In the genomic region with DNA sequence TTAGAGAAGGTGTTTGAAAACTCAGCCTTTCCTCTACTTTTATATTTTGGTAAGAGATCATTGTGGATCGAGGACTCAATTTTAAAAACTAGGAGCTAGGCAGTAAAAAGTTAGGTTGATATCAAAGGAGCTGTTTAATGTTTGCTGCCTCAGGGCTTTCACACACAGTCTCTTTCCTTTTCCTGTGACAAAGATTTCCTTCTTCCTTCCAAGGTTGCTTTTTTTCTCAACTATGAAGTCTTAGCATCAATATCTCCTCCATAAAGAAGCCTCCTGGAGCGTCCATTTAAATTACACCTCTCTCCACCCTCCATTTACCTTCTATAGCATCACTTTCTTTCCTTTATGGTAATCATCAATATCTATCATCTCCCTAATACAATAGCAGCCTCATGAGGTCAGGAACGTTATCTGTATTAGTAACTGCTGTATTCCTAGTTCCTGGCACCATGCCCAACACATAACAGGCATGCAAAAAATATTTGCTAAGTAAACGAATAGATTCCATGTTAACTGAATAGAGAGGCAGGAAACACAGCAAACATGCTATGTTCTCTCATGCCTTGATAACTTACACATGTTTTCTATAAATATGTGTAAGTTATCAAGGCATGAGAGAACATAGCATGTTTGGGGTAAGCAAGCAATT, we compare ENCODE assay signal across 30 cellular contexts. TPM values are rescaled to one million over a fixed set of nuclear protein-coding genes. Genes with fewer than 3 reads are reported as not detected.
DNase-seq lines count a peak whose midpoint lies in the region; ATAC-seq, FAIRE-seq and TF ChIP-seq lines count a peak whose summit lies in the region.
"Had no signal": no experiment of that assay in that cellular context is flagged by ENCODE, and none has a peak within 500 bp of the region (broad histone marks: within the 10 kb centered on the region; RNA-seq: fewer than 3 reads in every experiment).

No MANE protein-coding gene starts in this region.

- peak; percentile 49 for FAIRE-seq in astrocyte (lab: Jason Lieb, UNC)
- FAIRE-seq: endometrium had no signal

- no peaks in the 10 kb centered on the region for H3K27me3 ChIP-seq in astrocyte (ENCODE audit: insufficient read depth, low read length)
- no peaks in the 10 kb centered on the region for H3K27me3 ChIP-seq in uterus
- H3K27me3 ChIP-seq: gastrocnemius medialis, testis had no signal

- H3K9me3 Mint-ChIP-seq in astrocyte (ENCODE audit: unreplicated experiment) = no peaks in the 10 kb centered on the region
- H3K9me3 Mint-ChIP-seq: activated naive CD8-positive, alpha-beta T cell treated with anti-CD3 and anti-CD28 coated beads, Interleukin-2, amount 50 U/mL, for 24 hours; CD4-positive, alpha-beta T cell had no signal

- intact Hi-C loops in uterus (cut with DNase I; ENCODE audit: low total_unique reads) = no loop called here

- ATAC-seq in GM21717 (IDR thresholded peaks at IDR 0.05; ENCODE audit: unreplicated experiment) (no peak), HG03378 (IDR thresholded peaks at IDR 0.05; ENCODE audit: unreplicated experiment) (no peak)
- ATAC-seq: activated CD8-positive, alpha-beta T cell treated with anti-CD3 and anti-CD28 coated beads, Interleukin-2, amount 10 ng/mL, durations not matched to agents 7 days and 5 days; activated naive CD8-positive, alpha-beta T cell treated with anti-CD3 and anti-CD28 coated beads, Interleukin-2, amount 50 U/mL, for 24 hours; gastrocnemius medialis; HCT116; lower lobe of right lung; T-cell had no signal

- H3K36me3 ChIP-seq in astrocyte (ENCODE audit: insufficient read depth, low read length) (no peaks in the 10 kb centered on the region), uterus (no peaks in the 10 kb centered on the region)
- H3K36me3 ChIP-seq: gastrocnemius medialis, lower lobe of right lung, prostate gland had no signal

- H2AFZ ChIP-seq in astrocyte (ENCODE audit: low read depth, low read length) = no peak overlapping the region

- H3K4me1 Mint-ChIP-seq in astrocyte (ENCODE audit: low read depth, unreplicated experiment) = peaks cover 2% of the 10 kb centered on the region
- H3K4me1 Mint-ChIP-seq: activated naive CD8-positive, alpha-beta T cell treated with anti-CD3 and anti-CD28 coated beads, Interleukin-2, amount 50 U/mL, for 24 hours; T-cell had no signal

- TF ChIP-seq POLR2A in uterus (IDR thresholded peaks at IDR 0.05) = no peak

- DNase-seq in AG10803 (ENCODE audit: low read depth) = peak; percentile 15
- DNase-seq in ELR (ENCODE audit: low read depth) = peak; percentile 54
- DNase-seq in astrocyte (ENCODE audit: low read depth) = no peak
- DNase-seq in fibroblast of pulmonary artery (ENCODE audit: low read depth) = peak; percentile 36
- DNase-seq in DMS153 (lab: John Stamatoyannopoulos, UW) = no peak
- no peak for DNase-seq in uterus
- DNase-seq: activated CD4-positive, CD25-positive, alpha-beta regulatory T cell treated with anti-CD3 and anti-CD28 coated beads, Interleukin-2, amount 50 U/mL, for 72 hours; activated CD8-positive, alpha-beta T cell treated with anti-CD3 and anti-CD28 coated beads, Interleukin-2, amount 10 ng/mL, durations not matched to agents 7 days and 5 days; activated gamma-delta T cell; activated naive CD8-positive, alpha-beta T cell treated with anti-CD3 and anti-CD28 coated beads, Interleukin-2, amount 50 U/mL, for 24 hours; CD4-positive, alpha-beta T cell; DMS 273 treated with DMSO at 0.1 percent for 48 hours; gastrocnemius medialis; islet precursor cell; KBM-7; lower lobe of right lung; NCI-H2081; NCI-H524; stimulated activated CD4-positive, alpha-beta T cell treated with anti-CD3 and anti-CD28 coated beads, Interleukin-2, amount 100 ng/mL, for 48 hours; stimulated activated naive CD4-positive, alpha-beta T cell; T-cell; testis had no signal

- no peak overlapping the region for H3K27ac Mint-ChIP-seq in astrocyte (ENCODE audit: unreplicated experiment)
- H3K27ac Mint-ChIP-seq: activated CD8-positive, alpha-beta T cell treated with anti-CD3 and anti-CD28 coated beads, Interleukin-2, amount 10 ng/mL, durations not matched to agents 7 days and 5 days; activated naive CD8-positive, alpha-beta T cell treated with anti-CD3 and anti-CD28 coated beads, Interleukin-2, amount 50 U/mL, for 24 hours; CD4-positive, alpha-beta T cell; T-cell had no signal

- H3K4me1 ChIP-seq in astrocyte (ENCODE audit: insufficient read depth, low read length) (peaks cover 7% of the 10 kb centered on the region), uterus (no peaks in the 10 kb centered on the region)
- H3K4me1 ChIP-seq: lower lobe of right lung, prostate gland, testis had no signal

- no peak overlapping the region for H3K4me2 ChIP-seq in astrocyte (ENCODE audit: low read length)

- no peak overlapping the region for H3K4me3 Mint-ChIP-seq in astrocyte (ENCODE audit: unreplicated experiment)
- H3K4me3 Mint-ChIP-seq: activated CD8-positive, alpha-beta T cell treated with anti-CD3 and anti-CD28 coated beads, Interleukin-2, amount 10 ng/mL, durations not matched to agents 7 days and 5 days; activated naive CD8-positive, alpha-beta T cell treated with anti-CD3 and anti-CD28 coated beads, Interleukin-2, amount 50 U/mL, for 24 hours; CD4-positive, alpha-beta T cell; T-cell had no signal

- no peaks in the 10 kb centered on the region for H3K79me2 ChIP-seq in astrocyte (ENCODE audit: insufficient read depth, low read length)

- H3K36me3 Mint-ChIP-seq in astrocyte (ENCODE audit: low read depth, unreplicated experiment) = no peaks in the 10 kb centered on the region
- H3K36me3 Mint-ChIP-seq: T-cell had no signal

- no peaks in the 10 kb centered on the region for H3K27me3 Mint-ChIP-seq in astrocyte (ENCODE audit: low read depth, unreplicated experiment)
- H3K27me3 Mint-ChIP-seq: CD4-positive, alpha-beta T cell had no signal

- H3K4me3 ChIP-seq in AG10803 (ENCODE audit: low read length) = no peak overlapping the region
- H3K4me3 ChIP-seq in astrocyte (ENCODE audit: insufficient read depth, low read depth, low read length) = no peak overlapping the region
- no peak overlapping the region for H3K4me3 ChIP-seq in fibroblast of pulmonary artery (replicated peaks; ENCODE audit: low read depth, low read length)
- no peak overlapping the region for H3K4me3 ChIP-seq in uterus
- H3K4me3 ChIP-seq: coronary artery, gastrocnemius medialis, lower lobe of right lung, prostate gland, skin epidermis, testis had no signal

- H3K9me3 ChIP-seq in astrocyte (ENCODE audit: insufficient read depth, low read depth, low read length) (no peaks in the 10 kb centered on the region), uterus (no peaks in the 10 kb centered on the region)
- H3K9me3 ChIP-seq: gastrocnemius medialis, lower lobe of right lung, prostate gland, testis had no signal

- TF ChIP-seq CTCF in AG10803 (conservative IDR thresholded peaks at IDR 0.05; ENCODE audit: low read length) (no peak), astrocyte (IDR thresholded peaks at IDR 0.05; ENCODE audit: insufficient read depth, low read depth, low read length) (no peak), fibroblast of pulmonary artery (IDR thresholded peaks at IDR 0.05; ENCODE audit: low read length, missing control alignments) (no peak), uterus (IDR thresholded peaks at IDR 0.05) (no peak)

- H3K9ac ChIP-seq in astrocyte (ENCODE audit: low read length) = no peak overlapping the region

- H3K27ac ChIP-seq in astrocyte (ENCODE audit: low read depth, low read length) = no peak overlapping the region
- no peak overlapping the region for H3K27ac ChIP-seq in uterus
- H3K27ac ChIP-seq: coronary artery, gastrocnemius medialis, lower lobe of right lung, prostate gland, skin epidermis, testis had no signal

- no peaks in the 10 kb centered on the region for H4K20me1 ChIP-seq in astrocyte (ENCODE audit: insufficient read depth, low read length)

RNA-seq across cellular contexts. Expression of a gene that starts 48.5 kb away (rescaled TPM):
- total RNA-seq in astrocyte (not detected in 2 replicates), uterus (not detected)
- total RNA-seq: activated CD8-positive, alpha-beta T cell treated with anti-CD3 and anti-CD28 coated beads, Interleukin-2, amount 10 ng/mL, durations not matched to agents 7 days and 5 days; CD4-positive, alpha-beta T cell; gastrocnemius medialis; HT-29; lower lobe of right lung; prostate gland; T-cell; testis had no signal

Comparison
In these comparisons a context has a peak if more than half of its experiments do, and no peak if none do; other contexts are left out.
1. DNase-seq: peak in AG10803 (single experiment), ELR (single experiment) and fibroblast of pulmonary artery (single experiment); none in astrocyte (single experiment), DMS153 (single experiment) and uterus (0 of 2).